ENCODE assay signal across 8 cellular contexts in the genomic region with DNA sequence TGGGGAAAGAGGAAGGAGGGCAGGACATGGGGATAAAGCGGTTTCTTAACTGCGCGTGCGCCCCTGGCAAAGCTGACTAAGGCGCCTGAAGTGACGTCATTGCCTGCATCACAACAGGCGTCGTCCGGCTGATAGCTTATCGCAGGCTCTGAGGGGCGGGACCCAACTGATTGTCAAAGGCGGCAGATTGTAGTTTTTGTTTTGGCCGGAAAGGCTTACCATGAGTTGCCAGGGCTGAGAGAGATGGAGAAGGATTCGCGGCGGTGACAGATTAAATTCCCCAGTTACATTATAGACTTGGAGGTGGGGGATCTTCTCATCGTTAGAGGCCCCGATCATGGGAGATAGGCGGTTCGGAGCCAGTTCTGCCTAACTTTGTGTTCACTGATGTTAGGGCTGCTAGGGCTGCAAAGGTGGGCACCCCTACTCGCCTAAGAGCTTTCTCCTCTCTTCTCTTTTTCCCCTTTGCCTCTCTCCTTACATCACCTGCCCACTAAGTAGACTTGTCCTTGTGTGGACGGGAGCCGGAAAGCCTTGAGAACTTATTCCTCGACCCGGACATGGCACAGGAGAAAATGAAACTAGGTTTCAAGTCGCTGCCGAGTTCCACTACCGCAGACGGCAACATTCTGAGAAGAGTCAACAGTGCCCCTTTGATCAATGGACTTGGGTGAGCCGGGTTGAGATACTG. TPM values are rescaled to one million over a fixed set of nuclear protein-coding genes. Genes with fewer than 3 reads are reported as not detected.
DNase-seq lines count a peak whose midpoint lies in the region; ATAC-seq and TF ChIP-seq lines count a peak whose summit lies in the region.

No MANE protein-coding gene starts in this region.

- intact Hi-C loops in activated B cell treated with CpG ODN at 0.5 μM for 24 hours (cut with micrococcal nuclease): loop anchor here (1.0 to 10.0 kb wide), 2 partner anchors 714 to 1168 kb away; a partner anchor contains a TSS
- intact Hi-C loops in spleen (cut with DNase I; ENCODE audit: low total_unique reads): no loop called here

- peak overlapping the region; percentile 58 for H3K4me3 ChIP-seq in AG09309 (ENCODE audit: control insufficient read depth, low read depth, low read length)
- H3K4me3 ChIP-seq in spleen: peak overlapping the region; percentile 12 to 85 (median 56)

- peak overlapping the region; percentile 55 to 94 (median 92) for H3K27ac ChIP-seq in spleen

- H3K27ac Mint-ChIP-seq in activated B cell treated with CpG ODN at 0.5 μM for 24 hours: peak overlapping the region; percentile 95

- H3K36me3 ChIP-seq in spleen: no peaks in the 10 kb centered on the region

- no peaks in the 10 kb centered on the region for H3K9me3 ChIP-seq in spleen

- 0 to 31% (median 1%) methylated on average over 18 to 30 of the region's 30 CpGs for WGBS in spleen, 5 donors

- H3K27me3 ChIP-seq in spleen (replicated peaks in 1 of 7): no peaks in the 10 kb centered on the region

- ATAC-seq in GM19023 (IDR thresholded peaks at IDR 0.05; ENCODE audit: unreplicated experiment): peak; percentile 88
- peak; percentile 89 for ATAC-seq in HG03175 (IDR thresholded peaks at IDR 0.05; ENCODE audit: unreplicated experiment)
- peak; percentile 91 for ATAC-seq in activated B cell treated with CpG ODN at 0.5 μM for 24 hours (ENCODE audit: low read depth)

- DNase-seq in AG09309 (ENCODE audit: low read depth) (peak; percentile 47), NCI-H2227 treated with DMSO at 0.1 percent for 48 hours (lab: John Stamatoyannopoulos, UW) (peak; percentile 96), activated B cell treated with CpG ODN at 0.5 μM for 24 hours (peak; percentile 63), inferior parietal cortex (ENCODE audit: extremely low spot score) (peak; percentile 86), spleen (peak; percentile 95)
- DNase-seq in central memory CD4-positive, alpha-beta T cell: peak; percentile 87

- TF ChIP-seq CTCF in AG09309 (IDR thresholded peaks at IDR 0.05; ENCODE audit: control insufficient read depth, insufficient read depth, low read depth, low read length, missing control alignments): no peak
- TF ChIP-seq CTCF in activated B cell treated with CpG ODN at 0.5 μM for 24 hours (IDR thresholded peaks at IDR 0.05): no peak
- TF ChIP-seq CTCF in spleen (IDR thresholded peaks at IDR 0.05 in 8 of 11, conservative IDR thresholded peaks at IDR 0.05 in 3 of 11): no peak

- H3K27me3 Mint-ChIP-seq in activated B cell treated with CpG ODN at 0.5 μM for 24 hours: no peaks in the 10 kb centered on the region

- H3K4me3 Mint-ChIP-seq in activated B cell treated with CpG ODN at 0.5 μM for 24 hours: peak overlapping the region; percentile 95

- H3K9me3 Mint-ChIP-seq in activated B cell treated with CpG ODN at 0.5 μM for 24 hours: no peaks in the 10 kb centered on the region

- POLR2A ChIA-PET in activated B cell treated with CpG ODN at 0.5 μM for 24 hours (lab: Charles Lee): interaction anchor here (0.7 to 0.9 kb wide), 2 partner anchors 334 to 715 kb away, joined by 3 to 5 read pairs; no protein-coding TSS in a partner anchor

- H3K36me3 Mint-ChIP-seq in activated B cell treated with CpG ODN at 0.5 μM for 24 hours (ENCODE audit: low read depth): peaks cover 5% of the 10 kb centered on the region

- CTCF ChIA-PET in activated B cell treated with CpG ODN at 0.5 μM for 24 hours (lab: Charles Lee): no interaction called here

- peak in 1 of 3 donors; percentile 39 for TF ChIP-seq POLR2A in spleen (IDR thresholded peaks at IDR 0.05)

- H3K4me1 Mint-ChIP-seq in activated B cell treated with CpG ODN at 0.5 μM for 24 hours: peaks cover 23% of the 10 kb centered on the region

- H3K4me1 ChIP-seq in spleen: peaks cover 0 to 22% (median 4%) of the 10 kb centered on the region in 6 donors

RNA-seq across cellular contexts. Expression of a gene that starts 10.2 kb away (rescaled TPM):
- 31.3 and 34.8 TPM in 2 replicates for total RNA-seq in activated B cell treated with CpG ODN at 0.5 μM for 24 hours
- total RNA-seq in spleen: 10 to 100 TPM; 24.7 to 35.0 (median 27.5) TPM
- polyA plus RNA-seq in spleen: 10 to 100 TPM; 28.3 to 35.8 (median 34.1) TPM

Comparison
In these comparisons a context has a peak if more than half of its experiments do, and no peak if none do; other contexts are left out.
1. Peak in every context shown above with its lines: DNase-seq, ATAC-seq, H3K4me3 ChIP-seq and H3K27ac ChIP-seq.